ENCODE assay signal across 10 cellular contexts in genomic region chr18:80105369-80106167, GRCh38. TPM values are rescaled to one million over a fixed set of nuclear protein-coding genes. Genes with fewer than 3 reads are reported as not detected.
A peak's percentile ranks its signal among the peaks of the same experiment; 100 is the strongest.
DNase-seq lines count a peak whose midpoint lies in the region; ATAC-seq and TF ChIP-seq lines count a peak whose summit lies in the region.
"Had no signal": no experiment of that assay in that cellular context is flagged by ENCODE, and none has a peak within 500 bp of the region (broad histone marks: within the 10 kb centered on the region; RNA-seq: fewer than 3 reads in every experiment).

No MANE protein-coding gene starts in this region.

- H4K20me1 ChIP-seq in BLaER1 treated with 17β-estradiol and CSF1 and Interleukin-3, amounts not matched to agents 10 nM and 100 nM: peaks cover 0 to 13% (median 4%) of the 10 kb centered on the region in 11 experiments; a peak in 10 of 22 replicates

- H3K27ac Mint-ChIP-seq in T-helper 2 cell treated with Interferon-gamma antibody and Interleukin-4, amounts not matched to agents 5 μg/mL and 100 μg/mL, for 36 hours: no peak overlapping the region

- no peak overlapping the region for H3K27ac ChIP-seq in BLaER1 treated with 17β-estradiol and CSF1 and Interleukin-3, amounts not matched to agents 10 nM and 100 nM
- H3K27ac ChIP-seq in adrenal gland: no peak overlapping the region
- H3K27ac ChIP-seq: skin epidermis had no signal

- ATAC-seq in GM18909 (IDR thresholded peaks at IDR 0.05; ENCODE audit: poor library complexity, unreplicated experiment) (peak; percentile 66), HG02981 (IDR thresholded peaks at IDR 0.05; ENCODE audit: unreplicated experiment) (peak; percentile 37), HG02852 (IDR thresholded peaks at IDR 0.05; ENCODE audit: unreplicated experiment) (no peak)

- TF ChIP-seq CTCF in adrenal gland (IDR thresholded peaks at IDR 0.05): no peak

- intact Hi-C loops in adrenal gland (cut with DNase I): loop anchor here in 1 of 2 donors (5.0 kb wide), 1 partner anchor 68 kb away; no protein-coding TSS in a partner anchor

- H3K4me3 ChIP-seq in BLaER1 treated with 17β-estradiol and CSF1 and Interleukin-3, amounts not matched to agents 10 nM and 100 nM: no peak overlapping the region
- H3K4me3 ChIP-seq in adrenal gland: no peak overlapping the region
- H3K4me3 ChIP-seq: skin epidermis had no signal

- H3K36me3 Mint-ChIP-seq in T-helper 2 cell treated with Interferon-gamma antibody and Interleukin-4, amounts not matched to agents 5 μg/mL and 100 μg/mL, for 36 hours (ENCODE audit: low read depth): peaks cover 3% of the 10 kb centered on the region

- H3K27me3 Mint-ChIP-seq in T-helper 2 cell treated with Interferon-gamma antibody and Interleukin-4, amounts not matched to agents 5 μg/mL and 100 μg/mL, for 36 hours (ENCODE audit: low read depth): no peaks in the 10 kb centered on the region
- H3K27me3 Mint-ChIP-seq: type B pancreatic cell had no signal

- H3K4me2 ChIP-seq in BLaER1 treated with 17β-estradiol and CSF1 and Interleukin-3, amounts not matched to agents 10 nM and 100 nM: peak overlapping the region; percentile 17 to 57 (median 41); a peak in 19 of 22 replicates

- no peak overlapping the region for H3K9ac ChIP-seq in BLaER1 treated with 17β-estradiol and CSF1 and Interleukin-3, amounts not matched to agents 10 nM and 100 nM

- peaks cover 10% of the 10 kb centered on the region for H3K4me1 Mint-ChIP-seq in T-helper 2 cell treated with Interferon-gamma antibody and Interleukin-4, amounts not matched to agents 5 μg/mL and 100 μg/mL, for 36 hours (ENCODE audit: low read depth)

- no peak overlapping the region for H3K4me3 Mint-ChIP-seq in T-helper 2 cell treated with Interferon-gamma antibody and Interleukin-4, amounts not matched to agents 5 μg/mL and 100 μg/mL, for 36 hours

- H3K4me1 ChIP-seq in BLaER1 treated with 17β-estradiol and CSF1 and Interleukin-3, amounts not matched to agents 10 nM and 100 nM: peaks cover 11 to 19% (median 16%) of the 10 kb centered on the region in 10 experiments
- peaks cover 6 to 7% of the 10 kb centered on the region in 2 donors for H3K4me1 ChIP-seq in adrenal gland (replicated peaks in 1 of 2)

- H3K27me3 ChIP-seq in BLaER1 treated with 17β-estradiol and CSF1 and Interleukin-3, amounts not matched to agents 10 nM and 100 nM: no peaks in the 10 kb centered on the region
- no peaks in the 10 kb centered on the region for H3K27me3 ChIP-seq in adrenal gland

- H3K9me3 Mint-ChIP-seq in T-helper 2 cell treated with Interferon-gamma antibody and Interleukin-4, amounts not matched to agents 5 μg/mL and 100 μg/mL, for 36 hours: no peaks in the 10 kb centered on the region

- H3K9me3 ChIP-seq in BLaER1 treated with 17β-estradiol and CSF1 and Interleukin-3, amounts not matched to agents 10 nM and 100 nM (replicated peaks in 1 of 11): peaks cover 7 to 22% (median 12%) of the 10 kb centered on the region in 11 experiments; a peak in 15 of 22 replicates
- no peaks in the 10 kb centered on the region for H3K9me3 ChIP-seq in adrenal gland (replicated peaks in 1 of 3)

- peak; percentile 46 for DNase-seq in T-helper 2 cell treated with Interferon-gamma antibody and Interleukin-4, amounts not matched to agents 5 μg/mL and 100 μg/mL, for 36 hours (ENCODE audit: low spot score)
- DNase-seq in adrenal gland: no peak
- no peak for DNase-seq in stimulated activated naive CD4-positive, alpha-beta T cell (lab: John Stamatoyannopoulos, UW)
- no peak for DNase-seq in NCI-H1417 treated with DMSO at 0.1 percent for 48 hours (lab: John Stamatoyannopoulos, UW)

- 84 to 89% (median 87%) methylated on average over 10 to 13 of the region's 13 CpGs for WGBS in adrenal gland, 4 donors

- no peaks in the 10 kb centered on the region for H3K36me3 ChIP-seq in BLaER1 treated with 17β-estradiol and CSF1 and Interleukin-3, amounts not matched to agents 10 nM and 100 nM
- H3K36me3 ChIP-seq in adrenal gland (replicated peaks in 1 of 2): no peaks in the 10 kb centered on the region

- TF ChIP-seq POLR2A in adrenal gland (IDR thresholded peaks at IDR 0.05): no peak

RNA-seq across cellular contexts. Expression of gene ADNP2, which starts 3.5 kb away (rescaled TPM):
- total RNA-seq in adrenal gland: 10 to 100 TPM in 5 of 8 donors, 1 to 10 TPM in 3; 8.1 to 18.3 (median 14.0) TPM
- 10 to 100 TPM in 1 of 3 donors, 1 to 10 TPM in 2; 4.7 to 10.5 (median 5.2) TPM for polyA plus RNA-seq in adrenal gland
